1 cellular context compared by ENCODE assay signal in genomic region chr12:55995366-55995765, GRCh38.
TF ChIP-seq lines count a peak whose summit lies in the region.

No MANE protein-coding gene starts in this region.

TF ChIP-seq in liver, 16 proteins besides CTCF, POLR2A, EP300 and RAD21:
- TF ChIP-seq, protein P1, sequence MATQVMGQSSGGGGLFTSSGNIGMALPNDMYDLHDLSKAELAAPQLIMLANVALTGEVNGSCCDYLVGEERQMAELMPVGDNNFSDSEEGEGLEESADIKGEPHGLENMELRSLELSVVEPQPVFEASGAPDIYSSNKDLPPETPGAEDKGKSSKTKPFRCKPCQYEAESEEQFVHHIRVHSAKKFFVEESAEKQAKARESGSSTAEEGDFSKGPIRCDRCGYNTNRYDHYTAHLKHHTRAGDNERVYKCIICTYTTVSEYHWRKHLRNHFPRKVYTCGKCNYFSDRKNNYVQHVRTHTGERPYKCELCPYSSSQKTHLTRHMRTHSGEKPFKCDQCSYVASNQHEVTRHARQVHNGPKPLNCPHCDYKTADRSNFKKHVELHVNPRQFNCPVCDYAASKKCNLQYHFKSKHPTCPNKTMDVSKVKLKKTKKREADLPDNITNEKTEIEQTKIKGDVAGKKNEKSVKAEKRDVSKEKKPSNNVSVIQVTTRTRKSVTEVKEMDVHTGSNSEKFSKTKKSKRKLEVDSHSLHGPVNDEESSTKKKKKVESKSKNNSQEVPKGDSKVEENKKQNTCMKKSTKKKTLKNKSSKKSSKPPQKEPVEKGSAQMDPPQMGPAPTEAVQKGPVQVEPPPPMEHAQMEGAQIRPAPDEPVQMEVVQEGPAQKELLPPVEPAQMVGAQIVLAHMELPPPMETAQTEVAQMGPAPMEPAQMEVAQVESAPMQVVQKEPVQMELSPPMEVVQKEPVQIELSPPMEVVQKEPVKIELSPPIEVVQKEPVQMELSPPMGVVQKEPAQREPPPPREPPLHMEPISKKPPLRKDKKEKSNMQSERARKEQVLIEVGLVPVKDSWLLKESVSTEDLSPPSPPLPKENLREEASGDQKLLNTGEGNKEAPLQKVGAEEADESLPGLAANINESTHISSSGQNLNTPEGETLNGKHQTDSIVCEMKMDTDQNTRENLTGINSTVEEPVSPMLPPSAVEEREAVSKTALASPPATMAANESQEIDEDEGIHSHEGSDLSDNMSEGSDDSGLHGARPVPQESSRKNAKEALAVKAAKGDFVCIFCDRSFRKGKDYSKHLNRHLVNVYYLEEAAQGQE (IDR thresholded peaks at IDR 0.05): no peak
- no peak for TF ChIP-seq ATF3 (IDR thresholded peaks at IDR 0.05)
- peak in 1 of 2 donors; percentile 12 for TF ChIP-seq JUND (IDR thresholded peaks at IDR 0.05)
- TF ChIP-seq HNF4G (IDR thresholded peaks at IDR 0.05): peak; percentile 73
- peak; percentile 22 to 51 for TF ChIP-seq RXRA (IDR thresholded peaks at IDR 0.05)
- peak; percentile 85 to 90 for TF ChIP-seq HNF4A (conservative IDR thresholded peaks at IDR 0.05)
- no peak for TF ChIP-seq FOXA1 (IDR thresholded peaks at IDR 0.05)
- TF ChIP-seq SP1 (IDR thresholded peaks at IDR 0.05): peak; percentile 67
